8 cellular contexts compared by ENCODE assay signal in genomic region chr17:70144260-70144846, GRCh38. TPM values are rescaled to one million over a fixed set of nuclear protein-coding genes. Genes with fewer than 3 reads are reported as not detected.
DNase-seq lines count a peak whose midpoint lies in the region; ATAC-seq and TF ChIP-seq lines count a peak whose summit lies in the region.

No MANE protein-coding gene starts in this region.

- H3K4me3 ChIP-seq in cardiac muscle cell = no peak overlapping the region

- no peaks in the 10 kb centered on the region for H3K27me3 ChIP-seq in cardiac muscle cell

- H3K9me3 Mint-ChIP-seq in type B pancreatic cell = no peaks in the 10 kb centered on the region

- H3K27me3 Mint-ChIP-seq in type B pancreatic cell = no peaks in the 10 kb centered on the region

- no peaks in the 10 kb centered on the region for H3K9me3 ChIP-seq in cardiac muscle cell (ENCODE audit: low read depth)

- DNase-seq in cardiac muscle cell (ENCODE audit: low read depth in 1 of 2, low spot score in 1 of 2) = peak; percentile 30 to 57
- DNase-seq in cardiac septum (ENCODE audit: low spot score) = no peak
- peak; percentile 34 for DNase-seq in RKO (ENCODE audit: low spot score)
- DNase-seq in foreskin melanocyte = peak; percentile 32
- DNase-seq in type B pancreatic cell (ENCODE audit: extremely low spot score, unreplicated experiment) = no peak
- DNase-seq in mesenteric fat pad (ENCODE audit: low spot score) = no peak
- no peak for DNase-seq in GDM1 (lab: John Stamatoyannopoulos, UW)

- H3K36me3 ChIP-seq in cardiac muscle cell = no peaks in the 10 kb centered on the region

- intact Hi-C loops in cardiac septum (cut with DNase I) = loop anchor here (2.0 kb wide), 1 partner anchor 576 kb away; no protein-coding TSS in a partner anchor

- H3K36me3 Mint-ChIP-seq in type B pancreatic cell = no peaks in the 10 kb centered on the region

- no peak overlapping the region for H3K4me3 Mint-ChIP-seq in type B pancreatic cell

- ATAC-seq in HG03135 (IDR thresholded peaks at IDR 0.05; ENCODE audit: unreplicated experiment) = no peak

- peaks cover 10% of the 10 kb centered on the region for H3K4me1 Mint-ChIP-seq in type B pancreatic cell (ENCODE audit: unreplicated experiment)

- TF ChIP-seq CTCF in cardiac muscle cell (IDR thresholded peaks at IDR 0.05; ENCODE audit: low read depth, low read length) (peak; percentile 56), type B pancreatic cell (conservative IDR thresholded peaks at IDR 0.05) (peak; percentile 90)

- no peaks in the 10 kb centered on the region for H3K4me1 ChIP-seq in cardiac muscle cell (ENCODE audit: low read depth)

- no peak overlapping the region for H3K27ac ChIP-seq in cardiac muscle cell

- no peak overlapping the region for H3K27ac Mint-ChIP-seq in type B pancreatic cell

RNA-seq across cellular contexts. Expression of gene KCNJ2, which starts 25.0 kb away (rescaled TPM):
- 0.14 and 0.66 TPM in 2 replicates for total RNA-seq in cardiac muscle cell
- 0.14 TPM in 1 of 2 replicates, not detected in the other for polyA plus RNA-seq in cardiac muscle cell
- total RNA-seq in cardiac septum = 33.5 TPM
- total RNA-seq in type B pancreatic cell (ENCODE audit: low replicate concordance) = 7.5 and 8.6 TPM in 2 replicates
- total RNA-seq in mesenteric fat pad = 3.2 TPM

Comparison
In these comparisons a context has a peak if more than half of its experiments do, and no peak if none do; other contexts are left out.
1. DNase-seq: peak in cardiac muscle cell (2 of 2), RKO (single experiment) and foreskin melanocyte (single experiment); none in cardiac septum (single experiment), type B pancreatic cell (single experiment), mesenteric fat pad (single experiment) and GDM1 (single experiment).